In the genomic region with DNA sequence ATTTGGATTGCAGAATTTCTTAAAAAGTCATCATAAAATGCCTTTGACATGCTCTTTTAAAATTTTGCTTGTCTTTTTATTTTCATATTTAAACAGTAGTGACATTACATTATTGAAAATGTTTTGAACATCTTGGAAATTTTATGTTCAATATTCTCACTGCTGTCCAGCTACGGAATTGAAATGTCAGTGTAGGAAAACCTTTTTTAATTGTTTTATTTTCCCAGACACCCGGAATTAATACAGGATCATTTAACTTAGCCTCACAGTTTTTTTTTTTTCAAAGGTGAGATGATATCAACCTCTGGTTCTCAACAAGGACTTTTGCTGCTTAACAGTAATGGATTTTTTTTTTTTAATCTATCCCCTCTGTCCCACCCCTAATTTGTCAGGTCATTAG, we compare ENCODE assay signal across 11 cellular contexts. TPM values are rescaled to one million over a fixed set of nuclear protein-coding genes. Genes with fewer than 3 reads are reported as not detected.
A peak's percentile ranks its signal among the peaks of the same experiment; 100 is the strongest.
DNase-seq lines count a peak whose midpoint lies in the region; ATAC-seq, FAIRE-seq and TF ChIP-seq lines count a peak whose summit lies in the region.
"Had no signal": no experiment of that assay in that cellular context is flagged by ENCODE, and none has a peak within 500 bp of the region (broad histone marks: within the 10 kb centered on the region; RNA-seq: fewer than 3 reads in every experiment).

No MANE protein-coding gene starts in this region.

- peaks cover 76% of the 10 kb centered on the region for H3K36me3 Mint-ChIP-seq in activated naive CD4-positive, alpha-beta T cell treated with anti-CD3 and anti-CD28 coated beads for 36 hours (ENCODE audit: low read depth)

- ATAC-seq in PC-3 (no peak), sciatic nerve (no peak)

- H3K27ac ChIP-seq in PC-3 (ENCODE audit: low read length), result no peak overlapping the region
- H3K27ac ChIP-seq in skeletal muscle tissue (ENCODE audit: low read depth, low read length), result peak overlapping the region; percentile 41

- no TSS peak for BruUV-seq in PC-3 (replicated peaks; lab: Mats Ljungman, UMichigan)

- DNase-seq in activated naive CD4-positive, alpha-beta T cell treated with anti-CD3 and anti-CD28 coated beads for 36 hours, result no peak
- no peak for DNase-seq in activated naive CD4-positive, alpha-beta T cell treated with anti-CD3 and anti-CD28 coated beads, Interleukin-2, amount 50 U/mL, for 16 hours
- no peak for DNase-seq in PC-3
- DNase-seq in epithelial cell of esophagus (ENCODE audit: low read depth), result no peak
- no peak for DNase-seq in sciatic nerve (ENCODE audit: low spot score)
- no peak for DNase-seq in GM19239 (ENCODE audit: insufficient read length, low spot score)
- DNase-seq in effector CD4-positive, alpha-beta T cell, result no peak
- DNase-seq: SIG-M5 had no signal

- no peaks in the 10 kb centered on the region for H3K9me2 ChIP-seq in PC-3 (replicated peaks; ENCODE audit: low read length)

- peaks cover 90% of the 10 kb centered on the region for H3K79me2 ChIP-seq in PC-3 (ENCODE audit: low read length)

- H3K4me3 ChIP-seq in PC-3 (ENCODE audit: low read length) (peak overlapping the region; percentile 92), epithelial cell of esophagus (ENCODE audit: low read length) (peak overlapping the region; percentile 33), skeletal muscle tissue (ENCODE audit: low read length in 3 of 3) (peak overlapping the region in 1 of 3 donors; percentile 7)

- H3K36me3 ChIP-seq in PC-3 (ENCODE audit: low read depth, low read length) (peaks cover 59% of the 10 kb centered on the region; the same call in 1 of the 2 replicates), skeletal muscle tissue (ENCODE audit: control insufficient read depth in 3 of 3, insufficient read depth in 3 of 3, low read length in 3 of 3) (peaks cover 15 to 23% (median 15%) of the 10 kb centered on the region in 3 donors)

- peak overlapping the region; percentile 81 for H3K27ac Mint-ChIP-seq in activated naive CD4-positive, alpha-beta T cell treated with anti-CD3 and anti-CD28 coated beads for 36 hours

- no peaks in the 10 kb centered on the region for H3F3A ChIP-seq in PC-3 (ENCODE audit: low read length, unreplicated experiment)

- no peak for FAIRE-seq in GM19239 (lab: Jason Lieb, UNC)
- FAIRE-seq: bronchial epithelial cell had no signal

- H2AFZ ChIP-seq in PC-3 (ENCODE audit: low read length), result no peak overlapping the region

- peaks cover 78% of the 10 kb centered on the region for H3K4me1 Mint-ChIP-seq in activated naive CD4-positive, alpha-beta T cell treated with anti-CD3 and anti-CD28 coated beads for 36 hours (ENCODE audit: low read depth)

- H3K9ac ChIP-seq in PC-3 (ENCODE audit: low read length), result peak overlapping the region; percentile 97; the same call in 1 of the 2 replicates
- H3K9ac ChIP-seq in skeletal muscle tissue (ENCODE audit: low read depth in 1 of 3, low read length in 3 of 3), result peak overlapping the region; percentile 5 to 27 (median 17)

- peaks cover 74% of the 10 kb centered on the region for H4K20me1 ChIP-seq in PC-3 (ENCODE audit: low read length)

- H3K9me3 Mint-ChIP-seq in activated naive CD4-positive, alpha-beta T cell treated with anti-CD3 and anti-CD28 coated beads for 36 hours, result no peaks in the 10 kb centered on the region

- H3K27me3 ChIP-seq in PC-3 (ENCODE audit: low read length) (no peaks in the 10 kb centered on the region), skeletal muscle tissue (ENCODE audit: control insufficient read depth in 3 of 3, insufficient read depth in 3 of 3, low read length in 3 of 3) (no peaks in the 10 kb centered on the region)

- POLR2A ChIA-PET in PC-3 (lab: Charles Lee; ENCODE audit: unreplicated experiment), result no interaction called here

- CTCF ChIA-PET in activated naive CD4-positive, alpha-beta T cell treated with anti-CD3 and anti-CD28 coated beads for 36 hours (lab: Charles Lee), result interaction anchor here (0.6 to 1.3 kb wide), 5 partner anchors 31 to 220 kb away, joined by 3 to 4 read pairs (median 3); no protein-coding TSS in a partner anchor
- CTCF ChIA-PET in PC-3 (lab: Charles Lee), result no interaction called here

- H3K4me2 ChIP-seq in PC-3 (ENCODE audit: low read length), result peak overlapping the region; percentile 98

- intact Hi-C loops in activated naive CD4-positive, alpha-beta T cell treated with anti-CD3 and anti-CD28 coated beads for 36 hours (cut with micrococcal nuclease), result no loop called here
- intact Hi-C loops in PC-3 (cut with micrococcal nuclease) (no loop called here), sciatic nerve (cut with DNase I) (no loop called here)

- TF ChIP-seq CTCF in PC-3 (conservative IDR thresholded peaks at IDR 0.05; ENCODE audit: low read depth, low read length) (no peak), epithelial cell of esophagus (IDR thresholded peaks at IDR 0.05; ENCODE audit: insufficient read depth, low read depth, low read length, missing control alignments) (no peak)

- H3K4me1 ChIP-seq in PC-3 (ENCODE audit: insufficient read depth, low read length) (peaks cover 53% of the 10 kb centered on the region), skeletal muscle tissue (ENCODE audit: control insufficient read depth in 3 of 3, insufficient read depth in 3 of 3, low read length in 3 of 3) (peaks cover 38 to 60% (median 52%) of the 10 kb centered on the region in 3 donors)

- H3K9me3 ChIP-seq in PC-3 (ENCODE audit: low read length), result no peaks in the 10 kb centered on the region
- H3K9me3 ChIP-seq in skeletal muscle tissue (ENCODE audit: control insufficient read depth in 3 of 3, low read length in 3 of 3), result no peaks in the 10 kb centered on the region

- H3K27me3 Mint-ChIP-seq in activated naive CD4-positive, alpha-beta T cell treated with anti-CD3 and anti-CD28 coated beads for 36 hours (ENCODE audit: low read depth), result no peaks in the 10 kb centered on the region

- no peak overlapping the region for H3K4me3 Mint-ChIP-seq in activated naive CD4-positive, alpha-beta T cell treated with anti-CD3 and anti-CD28 coated beads for 36 hours

RNA-seq across cellular contexts. Expression of a gene that starts 4.1 kb away (rescaled TPM):
- 10 to 100 TPM; 91.0 to 91.5 TPM for total RNA-seq in activated naive CD4-positive, alpha-beta T cell treated with anti-CD3 and anti-CD28 coated beads for 36 hours
- total RNA-seq in PC-3 (2014; rRNA removed), result 41.3 and 47.0 TPM in 2 replicates
- 29.7 TPM for total RNA-seq in skeletal muscle tissue
- total RNA-seq in sciatic nerve, result 23.4 TPM

RNA-seq across cellular contexts. Expression of a gene that starts 47.6 kb away (rescaled TPM):
- under 1 TPM; 0.14 to 0.37 TPM for total RNA-seq in activated naive CD4-positive, alpha-beta T cell treated with anti-CD3 and anti-CD28 coated beads for 36 hours
- total RNA-seq in PC-3 (2014; rRNA removed) (0.22 and 0.29 TPM in 2 replicates), skeletal muscle tissue (12.5 TPM), sciatic nerve (20.5 TPM)
- total RNA-seq: mononuclear cell had no signal
